ENCODE assay signal across 22 cellular contexts in genomic region chr19:13925990-13926389, GRCh38. TPM values are rescaled to one million over a fixed set of nuclear protein-coding genes. Genes with fewer than 3 reads are reported as not detected.
"Had no signal": no experiment of that assay in that cellular context is flagged by ENCODE, and none has a peak within 500 bp of the region (broad histone marks: within the 10 kb centered on the region; RNA-seq: fewer than 3 reads in every experiment).

No MANE protein-coding gene starts in this region.

- H3K9me3 ChIP-seq: adrenal gland, ascending aorta, colonic mucosa, esophagus muscularis mucosa, gastrocnemius medialis, thyroid gland had no signal

- H3K27me3 ChIP-seq: adrenal gland, ascending aorta, brain microvascular endothelial cell, colonic mucosa, esophagus muscularis mucosa, gastrocnemius medialis, thyroid gland had no signal

- ATAC-seq: left colon, natural killer cell, SK-N-SH treated with all-trans-retinoic acid at 6 μM for 48 hours had no signal

- DNase-seq: activated CD4-positive, alpha-beta T cell treated with anti-CD3 and anti-CD28 coated beads, Interleukin-2, amount 10 ng/mL, durations not matched to agents 7 days and 5 days; activated CD4-positive, CD25-positive, alpha-beta regulatory T cell treated with anti-CD3 and anti-CD28 coated beads, Interleukin-2, amount 50 U/mL, for 72 hours; activated T-cell treated with anti-CD3 and anti-CD28 coated beads, Interleukin-2, amount 50 U/mL, for 1 hour; adrenal gland; brain microvascular endothelial cell; colonic mucosa; gastrocnemius medialis; islet precursor cell; left colon; midbrain; natural killer cell; retina; stimulated activated CD4-positive, alpha-beta T cell treated with anti-CD3 and anti-CD28 coated beads, Interleukin-1b, Interleukin-23, amount 100 ng/mL, for 48 hours; substantia nigra; thyroid gland had no signal

- H3K4me3 ChIP-seq: adrenal gland, ascending aorta, colonic mucosa, esophagus muscularis mucosa, gastrocnemius medialis, thyroid gland had no signal

- H3K27ac ChIP-seq: adrenal gland, ascending aorta, brain microvascular endothelial cell, colonic mucosa, thyroid gland, VCaP had no signal

- H3K4me1 ChIP-seq: adrenal gland, ascending aorta, colonic mucosa, gastrocnemius medialis, thyroid gland had no signal

RNA-seq across cellular contexts. Expression of gene PODNL1, which starts 12.2 kb away (rescaled TPM):
- total RNA-seq: progenitor cell of endocrine pancreas, skeletal muscle tissue had no signal

RNA-seq across cellular contexts. Expression of gene BRME1, which starts 20.1 kb away (rescaled TPM):
- total RNA-seq: ascending aorta had no signal

RNA-seq across cellular contexts. Expression of gene NANOS3, which starts 49.1 kb away (rescaled TPM):
- total RNA-seq: ascending aorta, colonic mucosa, esophagus muscularis mucosa, gastrocnemius medialis, skeletal muscle tissue, thyroid gland, urinary bladder had no signal
